19 cellular contexts compared by ENCODE assay signal in genomic region chr20:21324126-21324525, GRCh38. TPM values are rescaled to one million over a fixed set of nuclear protein-coding genes. Genes with fewer than 3 reads are reported as not detected.
DNase-seq lines count a peak whose midpoint lies in the region; ATAC-seq and TF ChIP-seq lines count a peak whose summit lies in the region.
"Had no signal": no experiment of that assay in that cellular context is flagged by ENCODE, and none has a peak within 500 bp of the region (broad histone marks: within the 10 kb centered on the region; RNA-seq: fewer than 3 reads in every experiment).

No MANE protein-coding gene starts in this region.

- dilution Hi-C loops in mammary epithelial cell (cut with HindIII; ENCODE audit: low sequenced_read_pairs), result no loop called here

- H3T11ph ChIP-seq in H9 (ENCODE audit: low read length), result no peak overlapping the region

- no peaks in the 10 kb centered on the region for H3K23me2 ChIP-seq in H9 (ENCODE audit: insufficient read length, low read depth, low read length, poor library complexity, severe bottlenecking)

- H3K79me1 ChIP-seq in H9 (ENCODE audit: insufficient read depth, low read depth, low read length, poor library complexity, severe bottlenecking), result peaks cover 2% of the 10 kb centered on the region
- peaks cover 6% of the 10 kb centered on the region for H3K79me1 ChIP-seq in mesendoderm (ENCODE audit: low read length)

- no peak overlapping the region for H2BK12ac ChIP-seq in H9 (ENCODE audit: insufficient read length, low read depth, low read length)

- H3K56ac ChIP-seq in H9 (ENCODE audit: insufficient read length, low read depth, low read length) (no peak overlapping the region), mesendoderm (ENCODE audit: low read length) (no peak overlapping the region)

- H3K79me2 ChIP-seq in H9 (ENCODE audit: insufficient read depth, low read length) (peaks cover 67% of the 10 kb centered on the region), mammary epithelial cell (ENCODE audit: insufficient read depth, low read length) (peaks cover 98% of the 10 kb centered on the region), mesendoderm (ENCODE audit: control insufficient read depth, insufficient read depth, low read length) (peaks cover 79% of the 10 kb centered on the region)

- H3K4ac ChIP-seq in H9 (ENCODE audit: low read depth, low read length) (no peak overlapping the region), mesendoderm (ENCODE audit: low read depth, low read length) (no peak overlapping the region)

- no peak overlapping the region for H2BK5ac ChIP-seq in H9 (ENCODE audit: insufficient read length, low read length)
- H2BK5ac ChIP-seq in mesendoderm (ENCODE audit: low read length), result no peak overlapping the region

- H2AFZ ChIP-seq in H9 (ENCODE audit: low read length) (no peak overlapping the region), mammary epithelial cell (ENCODE audit: low read depth, low read length) (no peak overlapping the region)

- H3K27ac ChIP-seq in H9 (ENCODE audit: insufficient read length, low read depth, low read length) (no peak overlapping the region), mammary epithelial cell (ENCODE audit: insufficient read depth, low read depth, low read length) (no peak overlapping the region), mesendoderm (ENCODE audit: low read depth, low read length) (no peak overlapping the region)
- H3K27ac ChIP-seq: A549, SK-N-MC, vagina had no signal

- WGBS in H9 (ENCODE audit: extremely low coverage, insufficient read length, low lambda C conversion rate), result no CpG with 5 or more reads among the region's 2 CpGs
- WGBS in mammary epithelial cell (ENCODE audit: low coverage, missing lambda C conversion rate), result 100% methylated on average over 2 of the region's 2 CpGs
- WGBS in mesendoderm (ENCODE audit: extremely low coverage, insufficient coverage, low lambda C conversion rate), result no CpG with 5 or more reads among the region's 2 CpGs

- no peaks in the 10 kb centered on the region for H4K20me1 ChIP-seq in H9 (ENCODE audit: control insufficient read depth, insufficient read depth, insufficient read length)
- H4K20me1 ChIP-seq in mammary epithelial cell (ENCODE audit: insufficient read depth, low read length), result peaks cover 11% of the 10 kb centered on the region

- H3K4me3 ChIP-seq in mammary epithelial cell (replicated peaks in 1 of 3; ENCODE audit: insufficient read depth in 1 of 3, low read depth in 2 of 3, low read length in 3 of 3), result no peak overlapping the region
- no peak overlapping the region for H3K4me3 ChIP-seq in mesendoderm (ENCODE audit: low read length)
- H3K4me3 ChIP-seq: A549, SK-N-MC, vagina had no signal

- H3K36me3 Mint-ChIP-seq in activated CD4-positive, alpha-beta memory T cell treated with anti-CD3 and anti-CD28 coated beads for 36 hours, result peaks cover 29% of the 10 kb centered on the region
- H3K36me3 Mint-ChIP-seq in activated CD4-positive, alpha-beta memory T cell treated with anti-CD3 and anti-CD28 coated beads, Interleukin-2, amount 10 ng/mL, durations not matched to agents 7 days and 5 days (ENCODE audit: low read depth), result peaks cover 49% of the 10 kb centered on the region
- H3K36me3 Mint-ChIP-seq in H9 (ENCODE audit: insufficient read depth in 1 of 3, low read depth in 3 of 3), result peaks cover 5 to 10% (median 9%) of the 10 kb centered on the region in 3 experiments; a peak in 5 of 7 replicates

- H3K9me3 ChIP-seq in H9 (ENCODE audit: control insufficient read depth, low read depth, low read length), result no peaks in the 10 kb centered on the region
- no peaks in the 10 kb centered on the region for H3K9me3 ChIP-seq in mammary epithelial cell (replicated peaks; ENCODE audit: insufficient read depth, low read length)
- H3K9me3 ChIP-seq: vagina had no signal

- H3K4me1 Mint-ChIP-seq in activated CD4-positive, alpha-beta memory T cell treated with anti-CD3 and anti-CD28 coated beads for 36 hours (ENCODE audit: low read depth), result peaks cover 62% of the 10 kb centered on the region
- peaks cover 40% of the 10 kb centered on the region for H3K4me1 Mint-ChIP-seq in activated CD4-positive, alpha-beta memory T cell treated with anti-CD3 and anti-CD28 coated beads, Interleukin-2, amount 10 ng/mL, durations not matched to agents 7 days and 5 days
- peaks cover 34 to 38% of the 10 kb centered on the region in 2 experiments for H3K4me1 Mint-ChIP-seq in H9

- H3K27me3 ChIP-seq in H9 (ENCODE audit: insufficient read depth, low read length) (no peaks in the 10 kb centered on the region), mammary epithelial cell (ENCODE audit: insufficient read depth, low read length) (no peaks in the 10 kb centered on the region), mesendoderm (ENCODE audit: insufficient read depth, low read length, poor library complexity) (no peaks in the 10 kb centered on the region)
- H3K27me3 ChIP-seq: vagina had no signal

- ATAC-seq in GM19463 (IDR thresholded peaks at IDR 0.05; ENCODE audit: unreplicated experiment) (no peak), left cardiac atrium (no peak)
- ATAC-seq: Panc1 had no signal

- peaks cover 3% of the 10 kb centered on the region for H3K36me3 ChIP-seq in mammary epithelial cell (ENCODE audit: insufficient read depth, low read length)
- H3K36me3 ChIP-seq in mesendoderm (ENCODE audit: control insufficient read depth, insufficient read depth, low read length), result no peaks in the 10 kb centered on the region
- H3K36me3 ChIP-seq: vagina had no signal

- H3K23ac ChIP-seq in H9 (ENCODE audit: insufficient read length, low read depth, low read length) (no peak overlapping the region), mesendoderm (ENCODE audit: low read length) (no peak overlapping the region)

- no TSS peak for BruUV-seq in mammary epithelial cell (replicated peaks; lab: Mats Ljungman, UMichigan)

- peak overlapping the region; percentile 2 for H3K4me2 ChIP-seq in H9 (ENCODE audit: insufficient read depth, insufficient read length, low read length)
- peak overlapping the region; percentile 25 for H3K4me2 ChIP-seq in mammary epithelial cell (ENCODE audit: insufficient read depth, low read depth, low read length)
- H3K4me2 ChIP-seq in mesendoderm (ENCODE audit: low read length), result no peak overlapping the region

- CTCF ChIA-PET in activated CD4-positive, alpha-beta memory T cell treated with anti-CD3 and anti-CD28 coated beads for 36 hours (lab: Charles Lee), result interaction anchor here (0.8 to 1.6 kb wide), 2 partner anchors 13 to 88 kb away, joined by 4 to 8 read pairs; no protein-coding TSS in a partner anchor
- CTCF ChIA-PET in activated CD4-positive, alpha-beta memory T cell treated with anti-CD3 and anti-CD28 coated beads, Interleukin-2, amount 10 ng/mL, durations not matched to agents 7 days and 5 days (lab: Charles Lee), result interaction anchor here (0.5 to 2.4 kb wide), 4 partner anchors 20 to 254 kb away, joined by 3 to 10 read pairs (median 3); no protein-coding TSS in a partner anchor
- CTCF ChIA-PET in mammary epithelial cell (lab: Charles Lee; ENCODE audit: low non-redundant PET), result no interaction called here

- H4K5ac ChIP-seq in H9 (ENCODE audit: insufficient read length, low read depth, low read length), result no peak overlapping the region
- no peak overlapping the region for H4K5ac ChIP-seq in mesendoderm (ENCODE audit: low read length)

- peaks cover 11% of the 10 kb centered on the region; the same call in 1 of the 2 replicates for H3K4me1 ChIP-seq in H9 (ENCODE audit: insufficient read depth, low read length)
- H3K4me1 ChIP-seq in mammary epithelial cell (ENCODE audit: insufficient read depth, low read length), result peaks cover 17% of the 10 kb centered on the region
- H3K4me1 ChIP-seq in mesendoderm (ENCODE audit: control insufficient read depth, low read depth, low read length), result peaks cover 9% of the 10 kb centered on the region

- in situ Hi-C loops in mammary epithelial cell (cut with MboI; ENCODE audit: low sequenced_read_pairs in 2 of 2), result loop anchor here in 1 of 2 donors (25.0 kb wide), 1 partner anchor 1287 kb away; no protein-coding TSS in a partner anchor

- no peak overlapping the region for H3K9ac ChIP-seq in H9 (ENCODE audit: extremely low read depth, insufficient read length, low read length)
- no peak overlapping the region for H3K9ac ChIP-seq in mammary epithelial cell (ENCODE audit: insufficient read depth, low read length)
- no peak overlapping the region for H3K9ac ChIP-seq in mesendoderm (ENCODE audit: low read length)

- peaks cover 12% of the 10 kb centered on the region for H3K9me3 Mint-ChIP-seq in activated CD4-positive, alpha-beta memory T cell treated with anti-CD3 and anti-CD28 coated beads for 36 hours
- peaks cover 5% of the 10 kb centered on the region for H3K9me3 Mint-ChIP-seq in activated CD4-positive, alpha-beta memory T cell treated with anti-CD3 and anti-CD28 coated beads, Interleukin-2, amount 10 ng/mL, durations not matched to agents 7 days and 5 days
- peaks cover 0 to 11% of the 10 kb centered on the region in 2 experiments; a peak in 4 of 5 replicates for H3K9me3 Mint-ChIP-seq in H9

- H3K4me3 Mint-ChIP-seq in activated CD4-positive, alpha-beta memory T cell treated with anti-CD3 and anti-CD28 coated beads for 36 hours, result no peak overlapping the region
- H3K4me3 Mint-ChIP-seq in activated CD4-positive, alpha-beta memory T cell treated with anti-CD3 and anti-CD28 coated beads, Interleukin-2, amount 10 ng/mL, durations not matched to agents 7 days and 5 days, result no peak overlapping the region
- no peak overlapping the region for H3K4me3 Mint-ChIP-seq in H9
- H3K4me3 Mint-ChIP-seq: brain had no signal

- H3K18ac ChIP-seq in H9 (ENCODE audit: insufficient read length, low read depth, low read length) (no peak overlapping the region), mesendoderm (ENCODE audit: low read length) (no peak overlapping the region)

- no peak overlapping the region for H4K91ac ChIP-seq in H9 (ENCODE audit: insufficient read length, low read depth, low read length)

- TF ChIP-seq CTCF in H9 (conservative IDR thresholded peaks at IDR 0.05) (no peak), mammary epithelial cell (conservative IDR thresholded peaks at IDR 0.05 in 1 of 2, IDR thresholded peaks at IDR 0.05 in 1 of 2; ENCODE audit: extremely low read depth in 1 of 2, insufficient read depth in 1 of 2, low read depth in 1 of 2, low read length in 2 of 2) (no peak)

- intact Hi-C loops in activated CD4-positive, alpha-beta memory T cell treated with anti-CD3 and anti-CD28 coated beads for 36 hours (cut with micrococcal nuclease), result loop anchor here (10.0 kb wide), 1 partner anchor 89 kb away; no protein-coding TSS in a partner anchor
- intact Hi-C loops in mammary epithelial cell (cut with micrococcal nuclease) (no loop called here), left cardiac atrium (cut with DNase I) (no loop called here)

- no peak overlapping the region for H3K14ac ChIP-seq in H9 (ENCODE audit: insufficient read depth, low read length)

- peak overlapping the region; percentile 45 for H3K27ac Mint-ChIP-seq in activated CD4-positive, alpha-beta memory T cell treated with anti-CD3 and anti-CD28 coated beads for 36 hours
- no peak overlapping the region for H3K27ac Mint-ChIP-seq in activated CD4-positive, alpha-beta memory T cell treated with anti-CD3 and anti-CD28 coated beads, Interleukin-2, amount 10 ng/mL, durations not matched to agents 7 days and 5 days
- H3K27ac Mint-ChIP-seq in H9, result peak overlapping the region in 2 of 3 experiments; percentile 9 to 56; a peak in 3 of 7 replicates

- H2BK20ac ChIP-seq in H9 (ENCODE audit: low read depth, low read length, poor library complexity, severe bottlenecking), result no peak overlapping the region

- H3K27me3 Mint-ChIP-seq in activated CD4-positive, alpha-beta memory T cell treated with anti-CD3 and anti-CD28 coated beads for 36 hours, result no peaks in the 10 kb centered on the region
- no peaks in the 10 kb centered on the region for H3K27me3 Mint-ChIP-seq in activated CD4-positive, alpha-beta memory T cell treated with anti-CD3 and anti-CD28 coated beads, Interleukin-2, amount 10 ng/mL, durations not matched to agents 7 days and 5 days
- no peaks in the 10 kb centered on the region for H3K27me3 Mint-ChIP-seq in H9 (ENCODE audit: low read depth)
- H3K27me3 Mint-ChIP-seq: brain had no signal

- no peak for DNase-seq in activated CD4-positive, alpha-beta memory T cell treated with anti-CD3 and anti-CD28 coated beads for 36 hours
- no peak for DNase-seq in activated CD4-positive, alpha-beta memory T cell treated with anti-CD3 and anti-CD28 coated beads, Interleukin-2, amount 10 ng/mL, durations not matched to agents 7 days and 5 days
- no peak for DNase-seq in H9
- DNase-seq in mammary epithelial cell, result no peak
- peak; percentile 16 for DNase-seq in mesendoderm
- DNase-seq in left cardiac atrium, result no peak
- DNase-seq in NCI-H446 treated with DMSO at 0.1 percent for 48 hours (lab: John Stamatoyannopoulos, UW), result no peak
- DNase-seq: activated CD4-positive, alpha-beta T cell treated with anti-CD3 and anti-CD28 coated beads, Interleukin-2, amount 50 U/mL, for 48 hours; activated effector memory CD4-positive, alpha-beta T cell treated with anti-CD3 and anti-CD28 coated beads, Interleukin-2, amount 50 U/mL, for 16 hours; KG1; NCI-H1105; NCI-H2171; NCI-H82 had no signal

- POLR2A ChIA-PET in activated CD4-positive, alpha-beta memory T cell treated with anti-CD3 and anti-CD28 coated beads for 36 hours (lab: Charles Lee), result interaction anchor here (0.6 to 1.4 kb wide), 3 partner anchors 11 to 41 kb away, joined by 3 to 5 read pairs (median 4); no protein-coding TSS in a partner anchor
- POLR2A ChIA-PET in activated CD4-positive, alpha-beta memory T cell treated with anti-CD3 and anti-CD28 coated beads, Interleukin-2, amount 10 ng/mL, durations not matched to agents 7 days and 5 days (lab: Charles Lee), result interaction anchor here (1.3 to 3.5 kb wide), 3 partner anchors 9 to 19 kb away, joined by 3 to 21 read pairs (median 3); partner anchors contain the start of gene XRN2

- no peak overlapping the region for H2BK15ac ChIP-seq in H9 (ENCODE audit: low read depth, low read length)
- no peak overlapping the region for H2BK15ac ChIP-seq in mesendoderm (replicated peaks; ENCODE audit: low read depth)

- H2AK5ac ChIP-seq in H9 (ENCODE audit: insufficient read length, low read length) (no peak overlapping the region), mesendoderm (ENCODE audit: low read length) (no peak overlapping the region)

- H2BK120ac ChIP-seq in H9 (ENCODE audit: low read depth, low read length, poor library complexity, severe bottlenecking) (no peak overlapping the region), mesendoderm (ENCODE audit: low read depth, low read length) (no peak overlapping the region)

- H4K8ac ChIP-seq in H9 (replicated peaks; ENCODE audit: insufficient read length, low read depth, low read length) (no peak overlapping the region), mesendoderm (ENCODE audit: low read depth, low read length) (no peak overlapping the region)

RNA-seq across cellular contexts. Expression of gene XRN2, which starts 21.0 kb away (rescaled TPM):
- total RNA-seq in activated CD4-positive, alpha-beta memory T cell treated with anti-CD3 and anti-CD28 coated beads for 36 hours, result 10 to 100 TPM; 91.0 to 94.4 TPM
- 10 to 100 TPM; 68.0 to 70.4 TPM for total RNA-seq in activated CD4-positive, alpha-beta memory T cell treated with anti-CD3 and anti-CD28 coated beads, Interleukin-2, amount 10 ng/mL, durations not matched to agents 7 days and 5 days
- total RNA-seq in H9 (2021) (96.7 and 97.6 TPM in 2 replicates), mammary epithelial cell (10 to 100 TPM; 64.9 to 70.8 TPM), left cardiac atrium (10 to 100 TPM; 37.1 to 43.6 TPM)
- polyA plus RNA-seq in mammary epithelial cell, result 57.0 TPM
- 61.2 TPM for polyA minus RNA-seq in mammary epithelial cell
- polyA plus RNA-seq in mesendoderm (2013, experiment 1 of 2), result 108 TPM
- polyA plus RNA-seq in mesendoderm (2013, experiment 2 of 2), result 108 TPM
